Comparison of ENCODE assay signal across 14 cellular contexts in the genomic region with DNA sequence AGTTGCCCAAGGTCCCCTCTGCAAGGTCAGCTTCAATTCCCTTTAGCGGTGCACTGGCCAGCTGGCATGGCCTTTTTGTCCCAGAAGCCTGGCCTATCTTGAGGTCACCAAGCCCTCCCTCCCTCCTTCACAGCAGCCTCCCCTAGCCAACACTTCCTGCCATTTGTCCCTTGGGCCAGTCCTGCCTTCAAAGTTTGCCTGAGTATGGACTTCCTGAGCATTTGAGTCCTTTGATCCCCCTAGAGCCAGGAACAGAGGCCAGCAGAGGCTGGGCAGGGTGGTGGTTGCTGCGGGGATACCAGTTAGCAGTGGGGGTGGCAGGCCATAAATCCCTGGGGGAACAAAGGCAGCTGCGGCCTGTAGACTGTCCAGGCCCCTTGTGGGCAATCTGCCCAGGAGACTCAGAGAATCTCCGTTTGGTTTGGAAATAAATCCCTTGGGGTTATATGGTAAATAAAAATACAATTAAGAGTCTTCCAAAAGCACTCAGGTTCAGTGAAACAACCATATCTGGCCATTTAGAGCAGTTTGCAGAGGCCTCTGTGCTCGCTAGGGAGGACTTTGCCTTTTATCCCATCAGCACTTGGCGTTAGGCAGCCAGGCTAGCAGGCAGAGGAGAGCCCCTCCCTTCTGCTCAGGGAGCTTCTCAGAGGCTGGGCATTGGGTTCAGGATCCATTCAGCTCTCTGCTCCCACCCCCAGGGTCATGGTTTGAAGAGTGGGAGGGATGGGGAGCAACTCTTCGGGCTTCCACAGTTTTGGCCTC. TPM values are rescaled to one million over a fixed set of nuclear protein-coding genes. Genes with fewer than 3 reads are reported as not detected.
DNase-seq lines count a peak whose midpoint lies in the region; ATAC-seq and TF ChIP-seq lines count a peak whose summit lies in the region.
"Had no signal": no experiment of that assay in that cellular context is flagged by ENCODE, and none has a peak within 500 bp of the region (broad histone marks: within the 10 kb centered on the region; RNA-seq: fewer than 3 reads in every experiment).

No MANE protein-coding gene starts in this region.

- H3K36me3 ChIP-seq in thoracic aorta, result peaks cover 12% of the 10 kb centered on the region
- H3K36me3 ChIP-seq: cardiac muscle cell had no signal

- H3K9me3 ChIP-seq in right cardiac atrium (ENCODE audit: control insufficient read depth, low read length), result no peaks in the 10 kb centered on the region
- H3K9me3 ChIP-seq in thoracic aorta, result no peaks in the 10 kb centered on the region
- H3K9me3 ChIP-seq: suprapubic skin had no signal

- H3K4me1 ChIP-seq in right cardiac atrium (ENCODE audit: control insufficient read depth, insufficient read depth, low read length) (peaks cover 6% of the 10 kb centered on the region), thoracic aorta (ENCODE audit: control insufficient read depth in 1 of 2, low read depth in 2 of 2) (peaks cover 6 to 30% of the 10 kb centered on the region in 2 donors)

- H3K27ac ChIP-seq in right cardiac atrium (ENCODE audit: low read length) (peak overlapping the region; percentile 42), thoracic aorta (peak overlapping the region; percentile 70 to 77)
- H3K27ac ChIP-seq: cardiac muscle cell, suprapubic skin had no signal

- no peaks in the 10 kb centered on the region for H3K27me3 ChIP-seq in right cardiac atrium (ENCODE audit: control insufficient read depth, insufficient read depth)
- H3K27me3 ChIP-seq in thoracic aorta (replicated peaks; ENCODE audit: insufficient read depth), result no peaks in the 10 kb centered on the region

- 41% methylated on average over 7 of the region's 7 CpGs for whole genome bisulfite sequencing in right cardiac atrium

- no peak overlapping the region for H3K4me3 ChIP-seq in right cardiac atrium (ENCODE audit: low read length)
- no peak overlapping the region for H3K4me3 ChIP-seq in thoracic aorta
- H3K4me3 ChIP-seq: cardiac muscle cell, suprapubic skin had no signal

- intact Hi-C loops in right cardiac atrium (cut with DNase I), result no loop called here

- TF ChIP-seq CTCF in thoracic aorta (IDR thresholded peaks at IDR 0.05), result no peak

- ATAC-seq in right cardiac atrium (peak; percentile 49 to 58), thoracic aorta (ENCODE audit: insufficient number of reproducible peaks, low FRiP score, low read depth) (no peak)

- peak; percentile 33 to 62 (median 39) for DNase-seq in NCI-H1417 (lab: John Stamatoyannopoulos, UW)
- DNase-seq in NCI-H1417 treated with DMSO at 0.1 percent for 48 hours (lab: John Stamatoyannopoulos, UW), result no peak
- DNase-seq in RPMI7951 (ENCODE audit: low read depth), result peak; percentile 56
- DNase-seq in right cardiac atrium, result peak; percentile 61 to 91 (median 84)
- no peak for DNase-seq in thoracic aorta (ENCODE audit: low spot score)
- DNase-seq in NCI-H128 (lab: John Stamatoyannopoulos, UW; ENCODE audit: unreplicated experiment), result no peak
- DNase-seq in activated naive CD4-positive, alpha-beta T cell treated with Interleukin-2 at 50 U/mL for 16 hours, result no peak
- no peak for DNase-seq in islet precursor cell
- DNase-seq: GF-D8; naive B cell; stimulated activated CD4-positive, alpha-beta T cell treated with anti-CD3 and anti-CD28 coated beads, Interleukin-2, amount 100 ng/mL, for 48 hours; T-helper 9 cell had no signal

RNA-seq across cellular contexts. Expression of a gene that starts 3.1 kb away (rescaled TPM):
- 8.3 and 22.7 TPM in 2 replicates for total RNA-seq in RPMI7951 (2014; rRNA removed; shearing (Covaris generic))
- 1 to 10 TPM; 3.4 to 6.1 (median 4.6) TPM for total RNA-seq in right cardiac atrium
- polyA plus RNA-seq in right cardiac atrium, result 6.0 TPM
- total RNA-seq in thoracic aorta, result 10 to 100 TPM in 1 of 2 donors, 1 to 10 TPM in 1; 2.5 to 12.3 TPM

RNA-seq across cellular contexts. Expression of a gene that starts 39.4 kb away (rescaled TPM):
- 20.5 and 20.7 TPM in 2 replicates for total RNA-seq in RPMI7951 (2014; rRNA removed; shearing (Covaris generic))
- total RNA-seq in right cardiac atrium, result 10 to 100 TPM; 24.4 to 34.1 (median 30.7) TPM
- polyA plus RNA-seq in right cardiac atrium, result 34.3 TPM
- total RNA-seq in thoracic aorta, result 10 to 100 TPM; 28.6 to 58.0 TPM

RNA-seq across cellular contexts. Expression of a gene that starts 45.5 kb away (rescaled TPM):
- 4.0 and 4.2 TPM in 2 replicates for total RNA-seq in RPMI7951 (2014; rRNA removed; shearing (Covaris generic))
- total RNA-seq in right cardiac atrium (1 to 10 TPM; 5.0 to 7.2 (median 6.4) TPM), thoracic aorta (10 to 100 TPM; 14.2 to 26.2 TPM)
- 3.8 TPM for polyA plus RNA-seq in right cardiac atrium

Comparison
In these comparisons a context has a peak if more than half of its experiments do, and no peak if none do; other contexts are left out.
1. DNase-seq: peak in NCI-H1417 (3 of 3), RPMI7951 (single experiment) and right cardiac atrium (3 of 3); none in NCI-H1417 treated with DMSO at 0.1 percent for 48 hours (single experiment), thoracic aorta (single experiment), NCI-H128 (single experiment), activated naive CD4-positive, alpha-beta T cell treated with Interleukin-2 at 50 U/mL for 16 hours (single experiment) and islet precursor cell (single experiment).